Comparison of ENCODE assay signal across 12 cellular contexts in genomic region chrX:138858438-138858837, GRCh38.
DNase-seq lines count a peak whose midpoint lies in the region; ATAC-seq, FAIRE-seq and TF ChIP-seq lines count a peak whose summit lies in the region.
"Had no signal": no experiment of that assay in that cellular context is flagged by ENCODE, and none has a peak within 500 bp of the region (broad histone marks: within the 10 kb centered on the region; RNA-seq: fewer than 3 reads in every experiment).

No MANE protein-coding gene starts in this region.

- H3K4me3 ChIP-seq in PC-3 (ENCODE audit: low read length) = no peak overlapping the region
- H3K4me3 ChIP-seq: colonic mucosa, tibial artery had no signal

- TF ChIP-seq CTCF in PC-3 (conservative IDR thresholded peaks at IDR 0.05; ENCODE audit: low read depth, low read length) = no peak

- H3K79me2 ChIP-seq in PC-3 (ENCODE audit: low read length) = no peaks in the 10 kb centered on the region

- peaks cover 31% of the 10 kb centered on the region for H3K4me1 ChIP-seq in PC-3 (ENCODE audit: insufficient read depth, low read length)
- H3K4me1 ChIP-seq: colonic mucosa, tibial artery had no signal

- peak overlapping the region; percentile 61 for H3K27ac ChIP-seq in PC-3 (ENCODE audit: low read length)
- H3K27ac ChIP-seq: colonic mucosa, tibial artery had no signal

- peak overlapping the region; percentile 51 for H3K4me2 ChIP-seq in PC-3 (ENCODE audit: low read length)

- FAIRE-seq in GM19239 (lab: Jason Lieb, UNC) = no peak

- CTCF ChIA-PET in PC-3 (lab: Charles Lee) = no interaction called here

- DNase-seq in stimulated activated CD4-positive, alpha-beta T cell treated with anti-CD3 and anti-CD28 coated beads, Interleukin-1b, Interleukin-23, amount 100 ng/mL, for 48 hours = peak; percentile 1
- DNase-seq in stimulated activated CD4-positive, alpha-beta T cell treated with anti-CD3 and anti-CD28 coated beads, Interleukin-4, amount 100 ng/mL, for 24 hours = no peak
- DNase-seq in PC-3 (peak; percentile 76), fibroblast of gingiva (ENCODE audit: low read depth) (peak; percentile 7), stromal cell of bone marrow (ENCODE audit: low read depth) (peak; percentile 19), GM19239 (ENCODE audit: insufficient read length, low spot score) (no peak)
- DNase-seq: colonic mucosa, NCI-H226, SIG-M5, tibial artery had no signal

- no peaks in the 10 kb centered on the region for H3K27me3 ChIP-seq in PC-3 (ENCODE audit: low read length)
- H3K27me3 ChIP-seq: colonic mucosa, tibial artery had no signal

- H3K36me3 ChIP-seq in PC-3 (ENCODE audit: low read depth, low read length) = no peaks in the 10 kb centered on the region
- H3K36me3 ChIP-seq: colonic mucosa, tibial artery had no signal

- H4K20me1 ChIP-seq in PC-3 (ENCODE audit: low read length) = no peaks in the 10 kb centered on the region

- peak overlapping the region; percentile 39; the same call in 1 of the 2 replicates for H2AFZ ChIP-seq in PC-3 (ENCODE audit: low read length)

- no peaks in the 10 kb centered on the region for H3F3A ChIP-seq in PC-3 (ENCODE audit: low read length, unreplicated experiment)

- ATAC-seq in PC-3 = peak; percentile 79
- no peak for ATAC-seq in GM18519 (IDR thresholded peaks at IDR 0.05; ENCODE audit: low FRiP score, unreplicated experiment)
- ATAC-seq in GM21515 (IDR thresholded peaks at IDR 0.05; ENCODE audit: unreplicated experiment) = no peak

- intact Hi-C loops in PC-3 (cut with micrococcal nuclease) = loop anchor here (5.0 to 10.0 kb wide), 3 partner anchors 69 to 266 kb away; no protein-coding TSS in a partner anchor

- no TSS peak for BruUV-seq in PC-3 (replicated peaks; lab: Mats Ljungman, UMichigan)

- H3K9me3 ChIP-seq in PC-3 (ENCODE audit: low read length) = no peaks in the 10 kb centered on the region
- H3K9me3 ChIP-seq: colonic mucosa, tibial artery had no signal

- POLR2A ChIA-PET in PC-3 (lab: Charles Lee; ENCODE audit: unreplicated experiment) = no interaction called here

- peak overlapping the region; percentile 30; the same call in 1 of the 2 replicates for H3K9ac ChIP-seq in PC-3 (ENCODE audit: low read length)

- no peaks in the 10 kb centered on the region for H3K9me2 ChIP-seq in PC-3 (replicated peaks; ENCODE audit: low read length)

Comparison
In these comparisons a context has a peak if more than half of its experiments do, and no peak if none do; other contexts are left out.
1. DNase-seq: peak in stimulated activated CD4-positive, alpha-beta T cell treated with anti-CD3 and anti-CD28 coated beads, Interleukin-1b, Interleukin-23, amount 100 ng/mL, for 48 hours (single experiment), PC-3 (single experiment), fibroblast of gingiva (single experiment) and stromal cell of bone marrow (single experiment); none in stimulated activated CD4-positive, alpha-beta T cell treated with anti-CD3 and anti-CD28 coated beads, Interleukin-4, amount 100 ng/mL, for 24 hours (single experiment) and GM19239 (single experiment).